In genomic region chr12:6684609-6685008, GRCh38 we compare ENCODE assay signal across 8 cellular contexts. TPM values are rescaled to one million over a fixed set of nuclear protein-coding genes. Genes with fewer than 3 reads are reported as not detected.
DNase-seq lines count a peak whose midpoint lies in the region; ATAC-seq and TF ChIP-seq lines count a peak whose summit lies in the region.

No MANE protein-coding gene starts in this region.

- H3K36me3 ChIP-seq in BE2C: peaks cover 25% of the 10 kb centered on the region
- H3K36me3 ChIP-seq in NT2/D1 (ENCODE audit: insufficient read depth, insufficient read length, low read length): peaks cover 68% of the 10 kb centered on the region
- H3K36me3 ChIP-seq in adrenal gland (replicated peaks in 1 of 2): peaks cover 0 to 17% of the 10 kb centered on the region in 2 donors
- H3K36me3 ChIP-seq in vagina: peaks cover 0 to 6% of the 10 kb centered on the region in 2 donors

- H3K9me3 ChIP-seq in BE2C (no peaks in the 10 kb centered on the region), NT2/D1 (ENCODE audit: insufficient read depth, low read length) (no peaks in the 10 kb centered on the region), adrenal gland (replicated peaks in 1 of 3) (no peaks in the 10 kb centered on the region), vagina (no peaks in the 10 kb centered on the region)

- H3K27me3 ChIP-seq in BE2C (no peaks in the 10 kb centered on the region), NT2/D1 (ENCODE audit: insufficient read depth, insufficient read length) (no peaks in the 10 kb centered on the region), adrenal gland (no peaks in the 10 kb centered on the region), vagina (no peaks in the 10 kb centered on the region)

- peak; percentile 84 for TF ChIP-seq CTCF in BE2C (IDR thresholded peaks at IDR 0.05; ENCODE audit: low read depth, low read length)
- peak; percentile 54 for TF ChIP-seq CTCF in GM13977 (IDR thresholded peaks at IDR 0.05; ENCODE audit: extremely low read depth, insufficient read depth, missing control alignments)
- TF ChIP-seq CTCF in adrenal gland (IDR thresholded peaks at IDR 0.05): peak in 5 of 6 experiments; percentile 28 to 48 (median 38)
- peak in 1 of 3 experiments; percentile 24 for TF ChIP-seq CTCF in vagina (IDR thresholded peaks at IDR 0.05)

- in situ Hi-C loops in GM13977 (cut with MboI; ENCODE audit: low pct_unique_long_range_greater_than_20kb, low sequenced_read_pairs, unreplicated experiment): no loop called here

- DNase-seq in BE2C (peak; percentile 67), GM13977 (ENCODE audit: low spot score) (peak; percentile 55), NT2/D1 (ENCODE audit: low read depth, low spot score) (peak; percentile 76), adrenal gland (peak in 2 of 7 donors; percentile 24 to 42), lung microvascular endothelial cell (ENCODE audit: low read depth in 2 of 2) (peak; percentile 48 to 58), amniotic stem cell (lab: John Stamatoyannopoulos, UW) (no peak), vagina (ENCODE audit: extremely low spot score in 2 of 2) (no peak)

- no peak for ATAC-seq in HG02571 (IDR thresholded peaks at IDR 0.05; ENCODE audit: unreplicated experiment)

- 38 to 46% (median 43%) methylated on average over 6 of the region's 6 CpGs for WGBS in adrenal gland, 4 donors

- H3K4me3 ChIP-seq in BE2C (ENCODE audit: low read depth, low read length): no peak overlapping the region
- H3K4me3 ChIP-seq in NT2/D1 (ENCODE audit: insufficient read length, low read depth): no peak overlapping the region
- no peak overlapping the region for H3K4me3 ChIP-seq in adrenal gland
- no peak overlapping the region for H3K4me3 ChIP-seq in vagina

- peak overlapping the region in 3 of 5 donors; percentile 0 to 9 (median 4) for H3K27ac ChIP-seq in adrenal gland
- H3K27ac ChIP-seq in vagina: no peak overlapping the region

- intact Hi-C loops in adrenal gland (cut with DNase I) (no loop called here), vagina (cut with DNase I) (no loop called here)

- H3K9ac ChIP-seq in NT2/D1 (ENCODE audit: insufficient read length, low read depth): no peak overlapping the region

- H3K4me1 ChIP-seq in BE2C: no peaks in the 10 kb centered on the region
- H3K4me1 ChIP-seq in NT2/D1 (ENCODE audit: insufficient read depth, insufficient read length): peaks cover 2% of the 10 kb centered on the region
- peaks cover 23 to 49% of the 10 kb centered on the region in 2 donors for H3K4me1 ChIP-seq in adrenal gland (replicated peaks in 1 of 2)
- peaks cover 31% of the 10 kb centered on the region for H3K4me1 ChIP-seq in vagina

- TF ChIP-seq POLR2A in adrenal gland (IDR thresholded peaks at IDR 0.05): no peak
- no peak for TF ChIP-seq POLR2A in vagina (IDR thresholded peaks at IDR 0.05)

RNA-seq across cellular contexts. Expression of gene ZNF384, which starts 4.6 kb away (rescaled TPM):
- polyA plus RNA-seq in BE2C (2012; ENCODE audit: insufficient read depth, insufficient read length, low read depth): 171 TPM
- total RNA-seq in adrenal gland: 10 to 100 TPM; 20.7 to 67.2 (median 47.8) TPM
- 10 to 100 TPM; 45.5 to 71.2 (median 49.5) TPM for polyA plus RNA-seq in adrenal gland
- total RNA-seq in lung microvascular endothelial cell: 6.3 and 8.5 TPM in 2 replicates
- total RNA-seq in vagina: 31.9 TPM

RNA-seq across cellular contexts. Expression of gene PIANP, which starts 16.0 kb away (rescaled TPM):
- 19.7 TPM for polyA plus RNA-seq in BE2C (2012; ENCODE audit: insufficient read depth, insufficient read length, low read depth)
- total RNA-seq in adrenal gland (1 to 10 TPM in 1 of 8 donors, under 1 TPM in 4, not detected in 3; 0.11 to 4.6 (median 0.50) TPM), lung microvascular endothelial cell (not detected in 2 replicates), vagina (5.6 TPM)
- polyA plus RNA-seq in adrenal gland: 1 to 10 TPM; 2.4 to 5.2 (median 3.5) TPM

RNA-seq across cellular contexts. Expression of gene ING4, which starts 21.7 kb away (rescaled TPM):
- polyA plus RNA-seq in BE2C (2012; ENCODE audit: insufficient read depth, insufficient read length, low read depth): 50.8 TPM
- total RNA-seq in adrenal gland: 10 to 100 TPM; 22.6 to 87.6 (median 48.3) TPM
- polyA plus RNA-seq in adrenal gland: 10 to 100 TPM; 31.6 to 40.1 (median 32.3) TPM
- total RNA-seq in lung microvascular endothelial cell: 34.4 and 44.0 TPM in 2 replicates
- 45.7 TPM for total RNA-seq in vagina

RNA-seq across cellular contexts. Expression of gene ACRBP, which starts 37.4 kb away (rescaled TPM):
- 2.3 TPM for polyA plus RNA-seq in BE2C (2012; ENCODE audit: insufficient read depth, insufficient read length, low read depth)
- total RNA-seq in adrenal gland (1 to 10 TPM in 6 of 8 donors, under 1 TPM in 2; 0.36 to 3.1 (median 1.5) TPM), lung microvascular endothelial cell (0.20 and 0.22 TPM in 2 replicates), vagina (0.74 TPM)
- 1 to 10 TPM in 1 of 3 donors, under 1 TPM in 2; 0.91 to 2.8 (median 0.99) TPM for polyA plus RNA-seq in adrenal gland

RNA-seq across cellular contexts. Expression of gene COPS7A, which starts 39.2 kb away (rescaled TPM):
- 335 TPM for polyA plus RNA-seq in BE2C (2012; ENCODE audit: insufficient read depth, insufficient read length, low read depth)
- total RNA-seq in adrenal gland: 100 to 1,000 TPM in 1 of 8 donors, 10 to 100 TPM in 7; 56.5 to 105 (median 84.0) TPM
- 10 to 100 TPM; 46.5 to 85.1 (median 50.6) TPM for polyA plus RNA-seq in adrenal gland
- 28.3 and 43.5 TPM in 2 replicates for total RNA-seq in lung microvascular endothelial cell
- 35.4 TPM for total RNA-seq in vagina

Comparison
In these comparisons a context has a peak if more than half of its experiments do, and no peak if none do; other contexts are left out.
1. DNase-seq: peak in BE2C (single experiment), GM13977 (single experiment), NT2/D1 (single experiment) and lung microvascular endothelial cell (2 of 2); none in amniotic stem cell (single experiment) and vagina (0 of 2).